Comparison of ENCODE assay signal across 8 cellular contexts in genomic region chr9:96875460-96876142, GRCh38. TPM values are rescaled to one million over a fixed set of nuclear protein-coding genes. Genes with fewer than 3 reads are reported as not detected.
DNase-seq lines count a peak whose midpoint lies in the region; ATAC-seq lines count a peak whose summit lies in the region.

No MANE protein-coding gene starts in this region.

- no peaks in the 10 kb centered on the region for H3K9me3 ChIP-seq in HUES48 (ENCODE audit: control insufficient read depth, insufficient read depth, low read length)
- no peaks in the 10 kb centered on the region for H3K9me3 ChIP-seq in NT2/D1 (ENCODE audit: insufficient read depth, low read length)
- no peaks in the 10 kb centered on the region for H3K9me3 ChIP-seq in neuron (ENCODE audit: low read length)

- H3K27me3 Mint-ChIP-seq in activated naive CD4-positive, alpha-beta T cell treated with anti-CD3 and anti-CD28 coated beads for 36 hours (ENCODE audit: low read depth), result peaks cover 42% of the 10 kb centered on the region

- H3K9ac ChIP-seq in HUES48 (ENCODE audit: low read depth, low read length) (peak overlapping the region; percentile 27; the same call in 1 of the 2 replicates), NT2/D1 (ENCODE audit: insufficient read length, low read depth) (peak overlapping the region; percentile 82)

- peak; percentile 34 for ATAC-seq in GM21367 (IDR thresholded peaks at IDR 0.05; ENCODE audit: unreplicated experiment)

- H3K36me3 ChIP-seq in HUES48 (ENCODE audit: control insufficient read depth, insufficient read depth, low read length) (no peaks in the 10 kb centered on the region), NT2/D1 (ENCODE audit: insufficient read depth, insufficient read length, low read length) (no peaks in the 10 kb centered on the region), neuron (ENCODE audit: insufficient read depth, low read length) (no peaks in the 10 kb centered on the region)

- peaks cover 2% of the 10 kb centered on the region for H3K9me3 Mint-ChIP-seq in activated naive CD4-positive, alpha-beta T cell treated with anti-CD3 and anti-CD28 coated beads for 36 hours

- H3K4me1 Mint-ChIP-seq in activated naive CD4-positive, alpha-beta T cell treated with anti-CD3 and anti-CD28 coated beads for 36 hours (ENCODE audit: low read depth), result peaks cover 25% of the 10 kb centered on the region

- peaks cover 2% of the 10 kb centered on the region for H3K36me3 Mint-ChIP-seq in activated naive CD4-positive, alpha-beta T cell treated with anti-CD3 and anti-CD28 coated beads for 36 hours (ENCODE audit: low read depth)

- H3K27me3 ChIP-seq in HUES48 (ENCODE audit: control insufficient read depth, insufficient read depth, low read length) (peaks cover 16% of the 10 kb centered on the region), NT2/D1 (ENCODE audit: insufficient read depth, insufficient read length) (peaks cover 62% of the 10 kb centered on the region), neuron (ENCODE audit: insufficient read depth, low read length) (no peaks in the 10 kb centered on the region)

- H3K4me3 ChIP-seq in HUES48 (ENCODE audit: low read depth, low read length), result peak overlapping the region; percentile 70
- H3K4me3 ChIP-seq in NT2/D1 (ENCODE audit: insufficient read length, low read depth), result peak overlapping the region; percentile 59
- peak overlapping the region; percentile 57 for H3K4me3 ChIP-seq in neuron (ENCODE audit: low read length)

- DNase-seq in DMS 273 treated with DMSO at 0.1 percent for 48 hours (lab: John Stamatoyannopoulos, UW), result peak; percentile 86
- DNase-seq in NT2/D1 (ENCODE audit: low read depth, low spot score), result peak; percentile 98
- DNase-seq in activated naive CD4-positive, alpha-beta T cell treated with anti-CD3 and anti-CD28 coated beads for 36 hours, result peak; percentile 63
- peak; percentile 63 for DNase-seq in glomerular endothelial cell (ENCODE audit: extremely low read depth, low read depth, low spot score)
- DNase-seq in GOT3 (lab: John Stamatoyannopoulos, UW), result no peak

- peak overlapping the region; percentile 77 for H3K27ac Mint-ChIP-seq in activated naive CD4-positive, alpha-beta T cell treated with anti-CD3 and anti-CD28 coated beads for 36 hours

- H3K27ac ChIP-seq in HUES48 (ENCODE audit: low read depth, low read length), result peak overlapping the region; percentile 19

- H3K4me1 ChIP-seq in HUES48 (ENCODE audit: control insufficient read depth, insufficient read depth, low read length) (peaks cover 3% of the 10 kb centered on the region), NT2/D1 (ENCODE audit: insufficient read depth, insufficient read length) (no peaks in the 10 kb centered on the region), neuron (ENCODE audit: insufficient read depth, low read length) (no peaks in the 10 kb centered on the region)

- peak overlapping the region; percentile 77 for H3K4me3 Mint-ChIP-seq in activated naive CD4-positive, alpha-beta T cell treated with anti-CD3 and anti-CD28 coated beads for 36 hours

- peak overlapping the region; percentile 74 for H2AFZ ChIP-seq in neuron (ENCODE audit: low read depth, low read length)

- intact Hi-C loops in activated naive CD4-positive, alpha-beta T cell treated with anti-CD3 and anti-CD28 coated beads for 36 hours (cut with micrococcal nuclease), result loop anchor here (1.0 kb wide), 3 partner anchors 21 to 234 kb away; partner anchors contain the start of gene ZNF782

- CTCF ChIA-PET in activated naive CD4-positive, alpha-beta T cell treated with anti-CD3 and anti-CD28 coated beads for 36 hours (lab: Charles Lee), result interaction anchor here (1.1 to 1.5 kb wide), 2 partner anchors 19 to 24 kb away, joined by 4 to 10 read pairs; no protein-coding TSS in a partner anchor

RNA-seq across cellular contexts. Expression of gene ZNF782, which starts 21.3 kb away (rescaled TPM):
- 1 to 10 TPM; 2.2 to 2.8 TPM for total RNA-seq in activated naive CD4-positive, alpha-beta T cell treated with anti-CD3 and anti-CD28 coated beads for 36 hours
- 2.6 and 4.2 TPM in 2 replicates for total RNA-seq in glomerular endothelial cell

RNA-seq across cellular contexts. Expression of gene NUTM2G, which starts 53.0 kb away (rescaled TPM):
- not detected for total RNA-seq in activated naive CD4-positive, alpha-beta T cell treated with anti-CD3 and anti-CD28 coated beads for 36 hours
- total RNA-seq in glomerular endothelial cell, result not detected in 2 replicates
